ENCODE assay signal across 1 cellular context in the genomic region with DNA sequence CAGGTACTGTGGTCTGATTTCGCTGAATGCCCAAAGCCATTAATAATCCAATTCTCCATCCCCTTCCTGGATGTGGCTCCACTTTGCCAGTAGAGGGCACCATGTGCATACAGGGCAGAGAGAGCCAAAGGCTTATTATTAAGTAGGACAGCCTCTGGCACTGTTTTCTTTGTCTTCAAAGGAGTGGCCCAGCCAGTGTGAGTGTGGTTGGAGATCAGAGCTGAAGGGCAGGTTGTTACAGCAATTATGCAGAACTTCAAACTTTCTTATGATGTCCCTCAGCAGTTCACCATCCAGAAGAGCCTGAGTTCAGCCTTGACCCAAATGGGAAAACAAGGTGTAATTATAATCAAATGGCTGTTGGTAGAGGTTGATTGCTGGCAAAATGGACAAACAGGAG.
TF ChIP-seq lines count a peak whose summit lies in the region.

No MANE protein-coding gene starts in this region.

TF ChIP-seq in HepG2, 621 proteins besides CTCF, POLR2A, EP300 and RAD21 (continued from another document and continues in another):
- TF ChIP-seq FOSL2 (CRISPR knock-in tag; IDR thresholded peaks at IDR 0.05) (peak; percentile 24; the same call in 1 of the 2 replicates), PITX1 (CRISPR knock-in tag; IDR thresholded peaks at IDR 0.05) (peak; percentile 39; the same call in 1 of the 2 replicates), ZFP36L2 (CRISPR knock-in tag; IDR thresholded peaks at IDR 0.05) (no peak), TARDBP (CRISPR knock-in tag; IDR thresholded peaks at IDR 0.05) (0 out of 2 replicates have a peak, but pooled peaks have one; percentile 15), ZNF644 (CRISPR knock-in tag; IDR thresholded peaks at IDR 0.05; ENCODE audit: low read depth) (no peak), JUNB (CRISPR knock-in tag; IDR thresholded peaks at IDR 0.05; ENCODE audit: borderline replicate concordance) (no peak), ZNF674 (CRISPR knock-in tag; IDR thresholded peaks at IDR 0.05; ENCODE audit: low read depth) (no peak), SYNCRIP (IDR thresholded peaks at IDR 0.05; ENCODE audit: insufficient read depth, low read depth, low read length) (no peak), ZNF598 (CRISPR knock-in tag; IDR thresholded peaks at IDR 0.05; ENCODE audit: borderline replicate concordance) (no peak), ZNF781 (CRISPR knock-in tag; IDR thresholded peaks at IDR 0.05; ENCODE audit: borderline replicate concordance, not compliant biosample characterization) (no peak), FOXP1 (IDR thresholded peaks at IDR 0.05) (no peak), FOXP1 (CRISPR knock-in tag; IDR thresholded peaks at IDR 0.05) (no peak), MATR3 (CRISPR knock-in tag; IDR thresholded peaks at IDR 0.05) (no peak), ZMYM4 (CRISPR knock-in tag; IDR thresholded peaks at IDR 0.05) (peak; percentile 52; the same call in 1 of the 2 replicates), ZNF33A (CRISPR knock-in tag; IDR thresholded peaks at IDR 0.05; ENCODE audit: borderline replicate concordance) (no peak), KAT2B (IDR thresholded peaks at IDR 0.05; ENCODE audit: borderline replicate concordance, low read depth, low read length) (no peak), ZNF180 (CRISPR knock-in tag; IDR thresholded peaks at IDR 0.05; ENCODE audit: borderline replicate concordance, low read depth) (no peak), BORCS8-MEF2B (CRISPR knock-in tag; IDR thresholded peaks at IDR 0.05) (no peak), CREB1 (IDR thresholded peaks at IDR 0.05) (no peak), CREB1 (CRISPR knock-in tag; IDR thresholded peaks at IDR 0.05) (no peak), ZNF713 (CRISPR knock-in tag; IDR thresholded peaks at IDR 0.05) (no peak), ZNF850 (CRISPR knock-in tag; conservative IDR thresholded peaks at IDR 0.05) (no peak), TEAD3 (CRISPR knock-in tag; optimal IDR thresholded peaks at IDR 0.05; ENCODE audit: borderline replicate concordance) (no peak), TOPORS (CRISPR knock-in tag; IDR thresholded peaks at IDR 0.05) (no peak), STAG1 (CRISPR knock-in tag; IDR thresholded peaks at IDR 0.05) (peak; percentile 95), NCOA5 (CRISPR knock-in tag; IDR thresholded peaks at IDR 0.05) (no peak), GATAD2A (CRISPR knock-in tag; IDR thresholded peaks at IDR 0.05) (peak; percentile 50; the same call in 1 of the 2 replicates), ZNF296 (CRISPR knock-in tag; conservative IDR thresholded peaks at IDR 0.05) (no peak), NFKBIZ (CRISPR knock-in tag; IDR thresholded peaks at IDR 0.05) (no peak), ADNP (CRISPR knock-in tag; IDR thresholded peaks at IDR 0.05) (no peak), MYNN (CRISPR knock-in tag; IDR thresholded peaks at IDR 0.05; ENCODE audit: low read depth) (no peak), SOX13 (IDR thresholded peaks at IDR 0.05) (no peak), SOX13 (CRISPR knock-in tag; conservative IDR thresholded peaks at IDR 0.05 in 1 of 2, IDR thresholded peaks at IDR 0.05 in 1 of 2) (peak in 1 of 2 experiments; percentile 19; a peak in 1 of 4 replicates), ZNF678 (CRISPR knock-in tag; IDR thresholded peaks at IDR 0.05) (no peak), SMC3 (IDR thresholded peaks at IDR 0.05; ENCODE audit: low read length) (peak; percentile 88), MEIS1 (CRISPR knock-in tag; IDR thresholded peaks at IDR 0.05; ENCODE audit: borderline replicate concordance) (no peak), ZSCAN30 (CRISPR knock-in tag; IDR thresholded peaks at IDR 0.05) (no peak)
- TF ChIP-seq, protein P1, sequence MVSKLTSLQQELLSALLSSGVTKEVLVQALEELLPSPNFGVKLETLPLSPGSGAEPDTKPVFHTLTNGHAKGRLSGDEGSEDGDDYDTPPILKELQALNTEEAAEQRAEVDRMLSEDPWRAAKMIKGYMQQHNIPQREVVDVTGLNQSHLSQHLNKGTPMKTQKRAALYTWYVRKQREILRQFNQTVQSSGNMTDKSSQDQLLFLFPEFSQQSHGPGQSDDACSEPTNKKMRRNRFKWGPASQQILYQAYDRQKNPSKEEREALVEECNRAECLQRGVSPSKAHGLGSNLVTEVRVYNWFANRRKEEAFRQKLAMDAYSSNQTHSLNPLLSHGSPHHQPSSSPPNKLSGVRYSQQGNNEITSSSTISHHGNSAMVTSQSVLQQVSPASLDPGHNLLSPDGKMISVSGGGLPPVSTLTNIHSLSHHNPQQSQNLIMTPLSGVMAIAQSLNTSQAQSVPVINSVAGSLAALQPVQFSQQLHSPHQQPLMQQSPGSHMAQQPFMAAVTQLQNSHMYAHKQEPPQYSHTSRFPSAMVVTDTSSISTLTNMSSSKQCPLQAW (CRISPR knock-in tag; IDR thresholded peaks at IDR 0.05) = 0 out of 2 replicates have a peak, but pooled peaks have one; percentile 45
- TF ChIP-seq, protein P2, sequence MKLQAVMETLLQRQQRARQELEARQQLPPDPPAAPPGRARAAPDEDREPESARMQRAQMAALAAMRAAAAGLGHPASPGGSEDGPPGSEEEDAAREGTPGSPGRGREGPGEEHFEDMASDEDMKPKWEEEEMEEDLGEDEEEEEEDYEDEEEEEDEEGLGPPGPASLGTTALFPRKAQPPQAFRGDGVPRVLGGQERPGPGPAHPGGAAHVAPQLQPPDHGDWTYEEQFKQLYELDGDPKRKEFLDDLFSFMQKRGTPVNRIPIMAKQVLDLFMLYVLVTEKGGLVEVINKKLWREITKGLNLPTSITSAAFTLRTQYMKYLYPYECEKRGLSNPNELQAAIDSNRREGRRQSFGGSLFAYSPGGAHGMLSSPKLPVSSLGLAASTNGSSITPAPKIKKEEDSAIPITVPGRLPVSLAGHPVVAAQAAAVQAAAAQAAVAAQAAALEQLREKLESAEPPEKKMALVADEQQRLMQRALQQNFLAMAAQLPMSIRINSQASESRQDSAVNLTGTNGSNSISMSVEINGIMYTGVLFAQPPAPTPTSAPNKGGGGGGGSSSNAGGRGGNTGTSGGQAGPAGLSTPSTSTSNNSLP (IDR thresholded peaks at IDR 0.05; ENCODE audit: low read depth, low read length) = peak; percentile 76
- TF ChIP-seq, protein P3, sequence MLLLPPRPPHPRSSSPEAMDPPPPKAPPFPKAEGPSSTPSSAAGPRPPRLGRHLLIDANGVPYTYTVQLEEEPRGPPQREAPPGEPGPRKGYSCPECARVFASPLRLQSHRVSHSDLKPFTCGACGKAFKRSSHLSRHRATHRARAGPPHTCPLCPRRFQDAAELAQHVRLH (CRISPR knock-in tag; IDR thresholded peaks at IDR 0.05; ENCODE audit: borderline replicate concordance, low read depth) = no peak
- TF ChIP-seq, protein P4, sequence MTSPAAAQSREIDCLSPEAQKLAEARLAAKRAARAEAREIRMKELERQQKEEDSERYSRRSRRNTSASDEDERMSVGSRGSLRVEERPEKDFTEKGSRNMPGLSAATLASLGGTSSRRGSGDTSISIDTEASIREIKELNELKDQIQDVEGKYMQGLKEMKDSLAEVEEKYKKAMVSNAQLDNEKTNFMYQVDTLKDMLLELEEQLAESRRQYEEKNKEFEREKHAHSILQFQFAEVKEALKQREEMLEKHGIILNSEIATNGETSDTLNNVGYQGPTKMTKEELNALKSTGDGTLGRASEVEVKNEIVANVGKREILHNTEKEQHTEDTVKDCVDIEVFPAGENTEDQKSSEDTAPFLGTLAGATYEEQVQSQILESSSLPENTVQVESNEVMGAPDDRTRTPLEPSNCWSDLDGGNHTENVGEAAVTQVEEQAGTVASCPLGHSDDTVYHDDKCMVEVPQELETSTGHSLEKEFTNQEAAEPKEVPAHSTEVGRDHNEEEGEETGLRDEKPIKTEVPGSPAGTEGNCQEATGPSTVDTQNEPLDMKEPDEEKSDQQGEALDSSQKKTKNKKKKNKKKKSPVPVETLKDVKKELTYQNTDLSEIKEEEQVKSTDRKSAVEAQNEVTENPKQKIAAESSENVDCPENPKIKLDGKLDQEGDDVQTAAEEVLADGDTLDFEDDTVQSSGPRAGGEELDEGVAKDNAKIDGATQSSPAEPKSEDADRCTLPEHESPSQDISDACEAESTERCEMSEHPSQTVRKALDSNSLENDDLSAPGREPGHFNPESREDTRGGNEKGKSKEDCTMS (CRISPR knock-in tag; conservative IDR thresholded peaks at IDR 0.05) = no peak
- TF ChIP-seq, protein P5, sequence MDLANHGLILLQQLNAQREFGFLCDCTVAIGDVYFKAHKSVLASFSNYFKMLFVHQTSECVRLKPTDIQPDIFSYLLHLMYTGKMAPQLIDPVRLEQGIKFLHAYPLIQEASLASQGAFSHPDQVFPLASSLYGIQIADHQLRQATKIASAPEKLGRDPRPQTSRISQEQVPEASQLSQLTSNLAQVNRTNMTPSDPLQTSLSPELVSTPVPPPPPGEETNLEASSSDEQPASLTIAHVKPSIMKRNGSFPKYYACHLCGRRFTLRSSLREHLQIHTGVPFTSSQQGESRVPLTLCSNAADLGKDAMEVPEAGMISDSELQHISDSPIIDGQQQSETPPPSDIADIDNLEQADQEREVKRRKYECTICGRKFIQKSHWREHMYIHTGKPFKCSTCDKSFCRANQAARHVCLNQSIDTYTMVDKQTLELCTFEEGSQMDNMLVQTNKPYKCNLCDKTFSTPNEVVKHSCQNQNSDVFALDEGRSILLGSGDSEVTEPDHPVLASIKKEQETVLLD (CRISPR knock-in tag; IDR thresholded peaks at IDR 0.05; ENCODE audit: low read depth) = no peak
- TF ChIP-seq, protein P6, sequence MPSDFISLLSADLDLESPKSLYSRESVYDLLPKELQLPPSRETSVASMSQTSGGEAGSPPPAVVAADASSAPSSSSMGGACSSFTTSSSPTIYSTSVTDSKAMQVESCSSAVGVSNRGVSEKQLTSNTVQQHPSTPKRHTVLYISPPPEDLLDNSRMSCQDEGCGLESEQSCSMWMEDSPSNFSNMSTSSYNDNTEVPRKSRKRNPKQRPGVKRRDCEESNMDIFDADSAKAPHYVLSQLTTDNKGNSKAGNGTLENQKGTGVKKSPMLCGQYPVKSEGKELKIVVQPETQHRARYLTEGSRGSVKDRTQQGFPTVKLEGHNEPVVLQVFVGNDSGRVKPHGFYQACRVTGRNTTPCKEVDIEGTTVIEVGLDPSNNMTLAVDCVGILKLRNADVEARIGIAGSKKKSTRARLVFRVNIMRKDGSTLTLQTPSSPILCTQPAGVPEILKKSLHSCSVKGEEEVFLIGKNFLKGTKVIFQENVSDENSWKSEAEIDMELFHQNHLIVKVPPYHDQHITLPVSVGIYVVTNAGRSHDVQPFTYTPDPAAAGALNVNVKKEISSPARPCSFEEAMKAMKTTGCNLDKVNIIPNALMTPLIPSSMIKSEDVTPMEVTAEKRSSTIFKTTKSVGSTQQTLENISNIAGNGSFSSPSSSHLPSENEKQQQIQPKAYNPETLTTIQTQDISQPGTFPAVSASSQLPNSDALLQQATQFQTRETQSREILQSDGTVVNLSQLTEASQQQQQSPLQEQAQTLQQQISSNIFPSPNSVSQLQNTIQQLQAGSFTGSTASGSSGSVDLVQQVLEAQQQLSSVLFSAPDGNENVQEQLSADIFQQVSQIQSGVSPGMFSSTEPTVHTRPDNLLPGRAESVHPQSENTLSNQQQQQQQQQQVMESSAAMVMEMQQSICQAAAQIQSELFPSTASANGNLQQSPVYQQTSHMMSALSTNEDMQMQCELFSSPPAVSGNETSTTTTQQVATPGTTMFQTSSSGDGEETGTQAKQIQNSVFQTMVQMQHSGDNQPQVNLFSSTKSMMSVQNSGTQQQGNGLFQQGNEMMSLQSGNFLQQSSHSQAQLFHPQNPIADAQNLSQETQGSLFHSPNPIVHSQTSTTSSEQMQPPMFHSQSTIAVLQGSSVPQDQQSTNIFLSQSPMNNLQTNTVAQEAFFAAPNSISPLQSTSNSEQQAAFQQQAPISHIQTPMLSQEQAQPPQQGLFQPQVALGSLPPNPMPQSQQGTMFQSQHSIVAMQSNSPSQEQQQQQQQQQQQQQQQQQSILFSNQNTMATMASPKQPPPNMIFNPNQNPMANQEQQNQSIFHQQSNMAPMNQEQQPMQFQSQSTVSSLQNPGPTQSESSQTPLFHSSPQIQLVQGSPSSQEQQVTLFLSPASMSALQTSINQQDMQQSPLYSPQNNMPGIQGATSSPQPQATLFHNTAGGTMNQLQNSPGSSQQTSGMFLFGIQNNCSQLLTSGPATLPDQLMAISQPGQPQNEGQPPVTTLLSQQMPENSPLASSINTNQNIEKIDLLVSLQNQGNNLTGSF (CRISPR knock-in tag; IDR thresholded peaks at IDR 0.05) = no peak
- TF ChIP-seq, protein P7, sequence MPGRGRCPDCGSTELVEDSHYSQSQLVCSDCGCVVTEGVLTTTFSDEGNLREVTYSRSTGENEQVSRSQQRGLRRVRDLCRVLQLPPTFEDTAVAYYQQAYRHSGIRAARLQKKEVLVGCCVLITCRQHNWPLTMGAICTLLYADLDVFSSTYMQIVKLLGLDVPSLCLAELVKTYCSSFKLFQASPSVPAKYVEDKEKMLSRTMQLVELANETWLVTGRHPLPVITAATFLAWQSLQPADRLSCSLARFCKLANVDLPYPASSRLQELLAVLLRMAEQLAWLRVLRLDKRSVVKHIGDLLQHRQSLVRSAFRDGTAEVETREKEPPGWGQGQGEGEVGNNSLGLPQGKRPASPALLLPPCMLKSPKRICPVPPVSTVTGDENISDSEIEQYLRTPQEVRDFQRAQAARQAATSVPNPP (CRISPR knock-in tag; IDR thresholded peaks at IDR 0.05) = no peak
- TF ChIP-seq, protein P8, sequence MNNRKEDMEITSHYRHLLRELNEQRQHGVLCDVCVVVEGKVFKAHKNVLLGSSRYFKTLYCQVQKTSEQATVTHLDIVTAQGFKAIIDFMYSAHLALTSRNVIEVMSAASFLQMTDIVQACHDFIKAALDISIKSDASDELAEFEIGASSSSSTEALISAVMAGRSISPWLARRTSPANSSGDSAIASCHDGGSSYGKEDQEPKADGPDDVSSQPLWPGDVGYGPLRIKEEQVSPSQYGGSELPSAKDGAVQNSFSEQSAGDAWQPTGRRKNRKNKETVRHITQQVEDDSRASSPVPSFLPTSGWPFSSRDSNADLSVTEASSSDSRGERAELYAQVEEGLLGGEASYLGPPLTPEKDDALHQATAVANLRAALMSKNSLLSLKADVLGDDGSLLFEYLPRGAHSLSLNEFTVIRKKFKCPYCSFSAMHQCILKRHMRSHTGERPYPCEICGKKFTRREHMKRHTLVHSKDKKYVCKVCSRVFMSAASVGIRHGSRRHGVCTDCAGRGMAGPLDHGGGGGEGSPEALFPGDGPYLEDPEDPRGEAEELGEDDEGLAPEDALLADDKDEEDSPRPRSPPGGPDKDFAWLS (CRISPR knock-in tag; IDR thresholded peaks at IDR 0.05; ENCODE audit: borderline replicate concordance) = no peak
- TF ChIP-seq, protein P9, sequence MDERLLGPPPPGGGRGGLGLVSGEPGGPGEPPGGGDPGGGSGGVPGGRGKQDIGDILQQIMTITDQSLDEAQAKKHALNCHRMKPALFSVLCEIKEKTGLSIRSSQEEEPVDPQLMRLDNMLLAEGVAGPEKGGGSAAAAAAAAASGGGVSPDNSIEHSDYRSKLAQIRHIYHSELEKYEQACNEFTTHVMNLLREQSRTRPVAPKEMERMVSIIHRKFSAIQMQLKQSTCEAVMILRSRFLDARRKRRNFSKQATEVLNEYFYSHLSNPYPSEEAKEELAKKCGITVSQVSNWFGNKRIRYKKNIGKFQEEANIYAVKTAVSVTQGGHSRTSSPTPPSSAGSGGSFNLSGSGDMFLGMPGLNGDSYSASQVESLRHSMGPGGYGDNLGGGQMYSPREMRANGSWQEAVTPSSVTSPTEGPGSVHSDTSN (CRISPR knock-in tag; IDR thresholded peaks at IDR 0.05) = no peak
- TF ChIP-seq, protein P10, sequence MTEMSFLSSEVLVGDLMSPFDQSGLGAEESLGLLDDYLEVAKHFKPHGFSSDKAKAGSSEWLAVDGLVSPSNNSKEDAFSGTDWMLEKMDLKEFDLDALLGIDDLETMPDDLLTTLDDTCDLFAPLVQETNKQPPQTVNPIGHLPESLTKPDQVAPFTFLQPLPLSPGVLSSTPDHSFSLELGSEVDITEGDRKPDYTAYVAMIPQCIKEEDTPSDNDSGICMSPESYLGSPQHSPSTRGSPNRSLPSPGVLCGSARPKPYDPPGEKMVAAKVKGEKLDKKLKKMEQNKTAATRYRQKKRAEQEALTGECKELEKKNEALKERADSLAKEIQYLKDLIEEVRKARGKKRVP (CRISPR knock-in tag; IDR thresholded peaks at IDR 0.05) = no peak
